17 cellular contexts compared by ENCODE assay signal in the genomic region with DNA sequence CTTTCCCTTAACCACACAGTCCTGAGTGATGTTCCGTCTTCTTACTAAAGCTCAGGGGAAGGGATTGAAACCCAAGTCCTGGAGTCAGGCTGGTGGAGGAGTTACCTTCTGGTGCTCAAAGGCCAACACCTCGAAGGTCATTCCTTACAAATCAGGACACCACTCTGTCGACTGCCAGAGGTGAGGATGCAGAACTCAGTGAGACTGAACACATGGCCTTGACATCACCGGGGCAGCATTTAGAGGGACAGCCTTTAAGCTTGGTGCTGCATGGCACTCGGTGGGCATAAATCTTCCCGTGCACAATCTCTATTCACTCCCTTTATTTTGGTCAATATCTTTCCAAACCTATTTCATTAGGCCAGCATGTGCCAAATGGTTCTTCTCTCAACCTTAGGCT.
DNase-seq lines count a peak whose midpoint lies in the region; TF ChIP-seq lines count a peak whose summit lies in the region.
"Had no signal": no experiment of that assay in that cellular context is flagged by ENCODE, and none has a peak within 500 bp of the region (broad histone marks: within the 10 kb centered on the region; RNA-seq: fewer than 3 reads in every experiment).

No MANE protein-coding gene starts in this region.

- no peak overlapping the region for H3K9ac ChIP-seq in H9 (ENCODE audit: extremely low read depth, insufficient read length, low read length)
- H3K9ac ChIP-seq in mesenchymal stem cell (ENCODE audit: low read length), result no peak overlapping the region
- H3K9ac ChIP-seq: BLaER1 treated with 17β-estradiol and CSF1 and Interleukin-3, amounts not matched to agents 10 nM and 100 nM had no signal

- H2BK120ac ChIP-seq in H9 (ENCODE audit: low read depth, low read length, poor library complexity, severe bottlenecking) (no peak overlapping the region), mesenchymal stem cell (ENCODE audit: low read depth, low read length) (no peak overlapping the region)

- no peak overlapping the region for H3K4me2 ChIP-seq in H9 (ENCODE audit: insufficient read depth, insufficient read length, low read length)
- no peak overlapping the region for H3K4me2 ChIP-seq in mesenchymal stem cell (ENCODE audit: low read length, poor library complexity, severe bottlenecking)
- H3K4me2 ChIP-seq: A549; BLaER1 treated with 17β-estradiol and CSF1 and Interleukin-3, amounts not matched to agents 10 nM and 100 nM had no signal

- peaks cover 0 to 5% (median 3%) of the 10 kb centered on the region in 3 experiments; a peak in 3 of 7 replicates for H3K36me3 Mint-ChIP-seq in H9 (ENCODE audit: insufficient read depth in 1 of 3, low read depth in 3 of 3)
- H3K36me3 Mint-ChIP-seq: CD8-positive, alpha-beta T cell had no signal

- no peak overlapping the region for H3K4me3 Mint-ChIP-seq in H9
- H3K4me3 Mint-ChIP-seq: B cell; CD4-positive, alpha-beta T cell; CD8-positive, alpha-beta T cell had no signal

- H3T11ph ChIP-seq in H9 (ENCODE audit: low read length), result no peak overlapping the region

- H3K14ac ChIP-seq in H9 (ENCODE audit: insufficient read depth, low read length), result peak overlapping the region; percentile 60
- no peak overlapping the region for H3K14ac ChIP-seq in mesenchymal stem cell (ENCODE audit: low read length in 2 of 2)

- H2BK20ac ChIP-seq in H9 (ENCODE audit: low read depth, low read length, poor library complexity, severe bottlenecking), result no peak overlapping the region

- no CpG with 5 or more reads among the region's 6 CpGs for WGBS in H9 (ENCODE audit: extremely low coverage, insufficient read length, low lambda C conversion rate)
- 64% methylated on average over 6 of the region's 6 CpGs for WGBS in mesenchymal stem cell
- 42 to 57% (median 48%) methylated on average over 6 of the region's 6 CpGs for WGBS in adrenal gland, 4 donors

- H2AK5ac ChIP-seq in H9 (ENCODE audit: insufficient read length, low read length) (no peak overlapping the region), mesenchymal stem cell (ENCODE audit: low read length, severe bottlenecking) (no peak overlapping the region)

- no peaks in the 10 kb centered on the region for H3K79me2 ChIP-seq in H9 (ENCODE audit: insufficient read depth, low read length)

- no peak for TF ChIP-seq CTCF in H9 (conservative IDR thresholded peaks at IDR 0.05)
- TF ChIP-seq CTCF in adrenal gland (IDR thresholded peaks at IDR 0.05), result no peak

- H3K9me3 Mint-ChIP-seq in H9, result no peaks in the 10 kb centered on the region
- H3K9me3 Mint-ChIP-seq: CD8-positive, alpha-beta T cell had no signal

- no peak overlapping the region for H3K56ac ChIP-seq in H9 (ENCODE audit: insufficient read length, low read depth, low read length)

- no peak for TF ChIP-seq POLR2A in adrenal gland (IDR thresholded peaks at IDR 0.05)

- H3K27ac ChIP-seq in H9 (ENCODE audit: insufficient read length, low read depth, low read length) (no peak overlapping the region), mesenchymal stem cell (ENCODE audit: low read length, poor library complexity, severe bottlenecking) (no peak overlapping the region), adrenal gland (no peak overlapping the region)
- H3K27ac ChIP-seq: 22Rv1; A549; BLaER1 treated with 17β-estradiol and CSF1 and Interleukin-3, amounts not matched to agents 10 nM and 100 nM; C4-2B had no signal

- DNase-seq in NCI-H1694 treated with DMSO at 0.1 percent for 48 hours (lab: John Stamatoyannopoulos, UW), result peak; percentile 92
- DNase-seq in NCI-H1694 (lab: John Stamatoyannopoulos, UW), result no peak
- no peak for DNase-seq in H9
- no peak for DNase-seq in mesenchymal stem cell
- DNase-seq in adrenal gland, result no peak
- DNase-seq: AML-193; Caco-2; Calu3; CD4-positive, alpha-beta T cell; CD8-positive, alpha-beta T cell; DMS79 treated with DMSO at 0.1 percent for 48 hours; GF-D8 had no signal

- H3K18ac ChIP-seq in H9 (ENCODE audit: insufficient read length, low read depth, low read length), result no peak overlapping the region
- no peak overlapping the region for H3K18ac ChIP-seq in mesenchymal stem cell (ENCODE audit: low read depth in 1 of 2, low read length in 2 of 2)

- intact Hi-C loops in adrenal gland (cut with DNase I), result no loop called here

- H3K23ac ChIP-seq in H9 (ENCODE audit: insufficient read length, low read depth, low read length), result no peak overlapping the region
- H3K23ac ChIP-seq in mesenchymal stem cell (ENCODE audit: low read length in 2 of 2), result no peak overlapping the region

- peaks cover 4% of the 10 kb centered on the region; the same call in 1 of the 2 replicates for H3K27me3 Mint-ChIP-seq in H9 (ENCODE audit: low read depth)

- no peak overlapping the region for H4K5ac ChIP-seq in H9 (ENCODE audit: insufficient read length, low read depth, low read length)

- no peaks in the 10 kb centered on the region for H3K79me1 ChIP-seq in H9 (ENCODE audit: insufficient read depth, low read depth, low read length, poor library complexity, severe bottlenecking)
- no peaks in the 10 kb centered on the region for H3K79me1 ChIP-seq in mesenchymal stem cell (replicated peaks; ENCODE audit: low read length, poor library complexity, severe bottlenecking)

- H4K20me1 ChIP-seq in H9 (ENCODE audit: control insufficient read depth, insufficient read depth, insufficient read length), result no peaks in the 10 kb centered on the region
- H4K20me1 ChIP-seq: BLaER1 treated with 17β-estradiol and CSF1 and Interleukin-3, amounts not matched to agents 10 nM and 100 nM had no signal

- no peaks in the 10 kb centered on the region for H3K9me3 ChIP-seq in H9 (ENCODE audit: control insufficient read depth, low read depth, low read length)
- H3K9me3 ChIP-seq in mesenchymal stem cell (ENCODE audit: control insufficient read depth, low read length), result no peaks in the 10 kb centered on the region
- H3K9me3 ChIP-seq in adrenal gland (replicated peaks in 1 of 3), result no peaks in the 10 kb centered on the region
- H3K9me3 ChIP-seq: A549; BLaER1 treated with 17β-estradiol and CSF1 and Interleukin-3, amounts not matched to agents 10 nM and 100 nM; Caco-2 had no signal

- H2BK15ac ChIP-seq in H9 (ENCODE audit: low read depth, low read length) (no peak overlapping the region), mesenchymal stem cell (ENCODE audit: low read depth, poor library complexity, severe bottlenecking) (no peak overlapping the region)

- H3K4me3 ChIP-seq in mesenchymal stem cell (ENCODE audit: insufficient read depth in 1 of 2, low read depth in 1 of 2, low read length in 2 of 2) (no peak overlapping the region), adrenal gland (no peak overlapping the region)
- H3K4me3 ChIP-seq: A549; BLaER1 treated with 17β-estradiol and CSF1 and Interleukin-3, amounts not matched to agents 10 nM and 100 nM had no signal

- peaks cover 2% of the 10 kb centered on the region; the same call in 1 of the 2 replicates for H3K4me1 ChIP-seq in H9 (ENCODE audit: insufficient read depth, low read length)
- H3K4me1 ChIP-seq in mesenchymal stem cell (ENCODE audit: control insufficient read depth, insufficient read depth, low read depth, low read length), result no peaks in the 10 kb centered on the region
- no peaks in the 10 kb centered on the region for H3K4me1 ChIP-seq in adrenal gland (replicated peaks in 1 of 2)
- H3K4me1 ChIP-seq: A549; BLaER1 treated with 17β-estradiol and CSF1 and Interleukin-3, amounts not matched to agents 10 nM and 100 nM; Caco-2 had no signal

- H3K4ac ChIP-seq in H9 (ENCODE audit: low read depth, low read length) (no peak overlapping the region), mesenchymal stem cell (ENCODE audit: low read depth in 1 of 2, low read length in 2 of 2) (no peak overlapping the region)

- H2BK12ac ChIP-seq in H9 (ENCODE audit: insufficient read length, low read depth, low read length) (no peak overlapping the region), mesenchymal stem cell (ENCODE audit: low read length in 2 of 2) (no peak overlapping the region)

- peaks cover 12 to 16% of the 10 kb centered on the region in 2 experiments for H3K4me1 Mint-ChIP-seq in H9
- H3K4me1 Mint-ChIP-seq: B cell had no signal

- H2AFZ ChIP-seq in H9 (ENCODE audit: low read length) (no peak overlapping the region), mesenchymal stem cell (ENCODE audit: low read depth, low read length) (no peak overlapping the region)

- H4K91ac ChIP-seq in H9 (ENCODE audit: insufficient read length, low read depth, low read length), result no peak overlapping the region
- peak overlapping the region; percentile 18 for H4K91ac ChIP-seq in mesenchymal stem cell (ENCODE audit: low read length)

- peaks cover 3% of the 10 kb centered on the region for H3K23me2 ChIP-seq in H9 (ENCODE audit: insufficient read length, low read depth, low read length, poor library complexity, severe bottlenecking)

- H3K27me3 ChIP-seq in H9 (ENCODE audit: insufficient read depth, low read length) (no peaks in the 10 kb centered on the region), mesenchymal stem cell (ENCODE audit: control insufficient read depth in 1 of 2, insufficient read depth in 1 of 2, low read length in 2 of 2) (peaks cover 7 to 10% of the 10 kb centered on the region in 2 experiments), adrenal gland (no peaks in the 10 kb centered on the region)
- H3K27me3 ChIP-seq: BLaER1 treated with 17β-estradiol and CSF1 and Interleukin-3, amounts not matched to agents 10 nM and 100 nM had no signal

- H3K27ac Mint-ChIP-seq in H9, result no peak overlapping the region
- H3K27ac Mint-ChIP-seq: B cell; CD4-positive, alpha-beta T cell; CD8-positive, alpha-beta T cell had no signal

- no peaks in the 10 kb centered on the region for H3K36me3 ChIP-seq in mesenchymal stem cell (ENCODE audit: control insufficient read depth in 1 of 2, insufficient read depth in 2 of 2, low read depth in 1 of 2, low read length in 2 of 2)
- peaks cover 0 to 5% of the 10 kb centered on the region in 2 donors for H3K36me3 ChIP-seq in adrenal gland (replicated peaks in 1 of 2)
- H3K36me3 ChIP-seq: BLaER1 treated with 17β-estradiol and CSF1 and Interleukin-3, amounts not matched to agents 10 nM and 100 nM had no signal

- no peak overlapping the region for H2BK5ac ChIP-seq in H9 (ENCODE audit: insufficient read length, low read length)
- H2BK5ac ChIP-seq in mesenchymal stem cell (ENCODE audit: low read depth, low read length, poor library complexity, severe bottlenecking), result no peak overlapping the region

- H4K8ac ChIP-seq in H9 (replicated peaks; ENCODE audit: insufficient read length, low read depth, low read length) (peak overlapping the region; percentile 91), mesenchymal stem cell (ENCODE audit: low read length) (no peak overlapping the region)
